Comparison of ENCODE assay signal across 4 cellular contexts in genomic region chr12:13841358-13841757, GRCh38.
"Had no signal": no experiment of that assay in that cellular context is flagged by ENCODE, and none has a peak within 500 bp of the region (broad histone marks: within the 10 kb centered on the region; RNA-seq: fewer than 3 reads in every experiment).

No MANE protein-coding gene starts in this region.

- DNase-seq: IMR-90, KBM-7 had no signal

- H3K27ac ChIP-seq: HL-60 had no signal

- H3K4me3 ChIP-seq: K562 had no signal
